11 cellular contexts compared by ENCODE assay signal in the genomic region with DNA sequence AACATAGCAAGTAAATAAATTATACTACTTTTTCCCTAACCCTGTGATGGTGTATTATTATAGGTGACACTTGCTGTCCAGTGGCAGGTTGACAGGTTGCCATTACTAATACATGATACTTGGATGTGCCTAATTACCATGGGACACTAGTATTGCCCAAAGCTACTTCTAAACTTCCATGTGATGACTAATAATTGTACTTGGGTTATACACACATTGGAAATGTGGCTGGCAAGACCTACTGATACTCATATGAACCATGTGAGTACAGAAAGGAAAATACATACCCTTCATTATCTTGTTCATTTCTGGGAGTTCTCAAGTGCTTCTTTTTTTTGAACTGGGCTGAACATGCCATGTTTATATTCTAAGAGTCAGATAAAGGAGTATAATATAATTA.
"Had no signal": no experiment of that assay in that cellular context is flagged by ENCODE, and none has a peak within 500 bp of the region (broad histone marks: within the 10 kb centered on the region; RNA-seq: fewer than 3 reads in every experiment).

No MANE protein-coding gene starts in this region.

- DNase-seq: activated CD4-positive, alpha-beta T cell treated with anti-CD3 and anti-CD28 coated beads, Interleukin-2, amount 50 U/mL, for 1 hour; activated CD4-positive, CD25-positive, alpha-beta regulatory T cell; activated naive CD4-positive, alpha-beta T cell treated with anti-CD3 and anti-CD28 coated beads, Interleukin-2, amount 50 U/mL, for 16 hours; amniotic stem cell; dorsolateral prefrontal cortex; hypothalamus; naive B cell; right cardiac atrium; thyroid gland; uterus had no signal

- H3K27ac ChIP-seq: dorsolateral prefrontal cortex, parathyroid adenoma, thyroid gland, uterus had no signal
